13 cellular contexts compared by ENCODE assay signal in the genomic region with DNA sequence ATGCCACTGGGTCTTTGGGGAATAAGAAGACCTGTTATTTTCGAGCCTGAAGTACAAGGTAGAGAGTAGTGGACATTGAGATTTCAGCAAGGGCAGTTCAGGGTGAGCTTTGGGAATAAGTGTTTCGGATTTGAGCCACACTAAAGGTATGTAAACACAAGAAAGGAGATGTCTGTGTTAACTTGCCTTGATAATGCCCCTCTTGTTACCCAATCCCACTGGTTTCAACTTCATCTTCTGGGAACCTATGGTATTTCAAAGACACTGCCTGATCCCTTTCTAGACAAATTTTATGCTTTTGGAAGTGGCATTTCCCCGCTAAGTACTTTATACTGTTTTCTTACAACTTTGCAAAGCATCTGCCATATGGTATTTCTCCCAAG.
DNase-seq lines count a peak whose midpoint lies in the region; ATAC-seq and TF ChIP-seq lines count a peak whose summit lies in the region.
"Had no signal": no experiment of that assay in that cellular context is flagged by ENCODE, and none has a peak within 500 bp of the region (broad histone marks: within the 10 kb centered on the region; RNA-seq: fewer than 3 reads in every experiment).

No MANE protein-coding gene starts in this region.

- 47% methylated on average over 3 of the region's 3 CpGs for WGBS in smooth muscle cell (ENCODE audit: low lambda C conversion rate)

- H3K4me1 Mint-ChIP-seq in activated CD4-positive, alpha-beta T cell treated with anti-CD3 and anti-CD28 coated beads, Interleukin-2, amount 10 ng/mL, durations not matched to agents 7 days and 5 days, result peaks cover 23% of the 10 kb centered on the region
- H3K4me1 Mint-ChIP-seq in T-cell, result peaks cover 14 to 31% (median 17%) of the 10 kb centered on the region in 3 donors
- H3K4me1 Mint-ChIP-seq: H9 had no signal

- ATAC-seq in T-cell (replicated peaks in 1 of 4), result no peak

- peak overlapping the region; percentile 84 for H3K27ac Mint-ChIP-seq in activated CD4-positive, alpha-beta T cell treated with anti-CD3 and anti-CD28 coated beads, Interleukin-2, amount 10 ng/mL, durations not matched to agents 7 days and 5 days
- H3K27ac Mint-ChIP-seq in T-cell, result peak overlapping the region; percentile 85 to 94
- H3K27ac Mint-ChIP-seq: H9 had no signal

- H3K9me3 ChIP-seq in smooth muscle cell (replicated peaks; ENCODE audit: low read depth), result no peaks in the 10 kb centered on the region
- H3K9me3 ChIP-seq: suprapubic skin had no signal

- DNase-seq in activated CD4-positive, alpha-beta T cell treated with anti-CD3 and anti-CD28 coated beads, Interleukin-2, amount 10 ng/mL, durations not matched to agents 7 days and 5 days, result no peak
- DNase-seq in activated CD4-positive, alpha-beta T cell treated with anti-CD3 and anti-CD28 coated beads, Interleukin-2, amount 50 U/mL, for 1 hour, result no peak
- DNase-seq in T-cell, result no peak
- peak; percentile 60 for DNase-seq in fibroblast of villous mesenchyme (ENCODE audit: low read depth)
- no peak for DNase-seq in smooth muscle cell (lab: John Stamatoyannopoulos, UW; ENCODE audit: unreplicated experiment)
- no peak for DNase-seq in COLO829 (ENCODE audit: low spot score)
- no peak for DNase-seq in KG1 (lab: John Stamatoyannopoulos, UW)
- DNase-seq in mesenteric fat pad (ENCODE audit: low spot score), result no peak
- DNase-seq: H9, NCI-H187, small intestine had no signal

- H3K9ac ChIP-seq in smooth muscle cell (ENCODE audit: low read depth), result no peak overlapping the region

- no peak overlapping the region for H3K4me3 ChIP-seq in fibroblast of villous mesenchyme (ENCODE audit: low read depth, low read length)
- H3K4me3 ChIP-seq in smooth muscle cell, result no peak overlapping the region
- H3K4me3 ChIP-seq: suprapubic skin had no signal

- H3K27ac ChIP-seq in smooth muscle cell (ENCODE audit: low read depth), result peak overlapping the region; percentile 76
- H3K27ac ChIP-seq: RWPE1, suprapubic skin had no signal

- POLR2A ChIA-PET in activated CD4-positive, alpha-beta T cell treated with anti-CD3 and anti-CD28 coated beads, Interleukin-2, amount 10 ng/mL, durations not matched to agents 7 days and 5 days (lab: Charles Lee), result no interaction called here
- POLR2A ChIA-PET in T-cell (lab: Charles Lee), result no interaction called here

- H3K9me3 Mint-ChIP-seq in activated CD4-positive, alpha-beta T cell treated with anti-CD3 and anti-CD28 coated beads, Interleukin-2, amount 10 ng/mL, durations not matched to agents 7 days and 5 days, result no peaks in the 10 kb centered on the region
- no peaks in the 10 kb centered on the region for H3K9me3 Mint-ChIP-seq in T-cell

- no peaks in the 10 kb centered on the region for H3K4me1 ChIP-seq in smooth muscle cell (ENCODE audit: low read depth)

- H3K4me2 ChIP-seq in smooth muscle cell, result no peak overlapping the region

- H3K27me3 ChIP-seq in smooth muscle cell (ENCODE audit: low read depth), result no peaks in the 10 kb centered on the region
- H3K27me3 ChIP-seq: suprapubic skin had no signal

- no peaks in the 10 kb centered on the region for H3K27me3 Mint-ChIP-seq in activated CD4-positive, alpha-beta T cell treated with anti-CD3 and anti-CD28 coated beads, Interleukin-2, amount 10 ng/mL, durations not matched to agents 7 days and 5 days
- H3K27me3 Mint-ChIP-seq in T-cell, result peaks cover 0 to 13% of the 10 kb centered on the region in 2 donors

- H3K36me3 ChIP-seq in smooth muscle cell (ENCODE audit: low read depth), result no peaks in the 10 kb centered on the region
- H3K36me3 ChIP-seq: suprapubic skin had no signal

- CTCF ChIA-PET in activated CD4-positive, alpha-beta T cell treated with anti-CD3 and anti-CD28 coated beads, Interleukin-2, amount 10 ng/mL, durations not matched to agents 7 days and 5 days (lab: Charles Lee), result interaction anchor here (1.1 to 1.3 kb wide), 2 partner anchors 14 to 19 kb away, joined by 3 to 4 read pairs; no protein-coding TSS in a partner anchor
- CTCF ChIA-PET in T-cell (lab: Charles Lee), result no interaction called here

- no peaks in the 10 kb centered on the region for H4K20me1 ChIP-seq in smooth muscle cell (ENCODE audit: low read depth)

- H3K79me2 ChIP-seq in smooth muscle cell (ENCODE audit: low read depth), result no peaks in the 10 kb centered on the region

- no peak overlapping the region for H3K4me3 Mint-ChIP-seq in activated CD4-positive, alpha-beta T cell treated with anti-CD3 and anti-CD28 coated beads, Interleukin-2, amount 10 ng/mL, durations not matched to agents 7 days and 5 days
- peak overlapping the region in 2 of 3 donors; percentile 34 to 62 for H3K4me3 Mint-ChIP-seq in T-cell
- H3K4me3 Mint-ChIP-seq: H9 had no signal

- no peak overlapping the region for H2AFZ ChIP-seq in smooth muscle cell (ENCODE audit: low read depth)

- TF ChIP-seq CTCF in fibroblast of villous mesenchyme (IDR thresholded peaks at IDR 0.05; ENCODE audit: insufficient read depth, low read depth, low read length) (no peak), smooth muscle cell (IDR thresholded peaks at IDR 0.05; ENCODE audit: borderline replicate concordance, insufficient read depth, poor library complexity, severe bottlenecking) (no peak)

- H3K36me3 Mint-ChIP-seq in activated CD4-positive, alpha-beta T cell treated with anti-CD3 and anti-CD28 coated beads, Interleukin-2, amount 10 ng/mL, durations not matched to agents 7 days and 5 days (ENCODE audit: low read depth), result no peaks in the 10 kb centered on the region
- no peaks in the 10 kb centered on the region for H3K36me3 Mint-ChIP-seq in T-cell

- no peaks in the 10 kb centered on the region for H3F3A ChIP-seq in smooth muscle cell (ENCODE audit: low read depth)
